In the genomic region with DNA sequence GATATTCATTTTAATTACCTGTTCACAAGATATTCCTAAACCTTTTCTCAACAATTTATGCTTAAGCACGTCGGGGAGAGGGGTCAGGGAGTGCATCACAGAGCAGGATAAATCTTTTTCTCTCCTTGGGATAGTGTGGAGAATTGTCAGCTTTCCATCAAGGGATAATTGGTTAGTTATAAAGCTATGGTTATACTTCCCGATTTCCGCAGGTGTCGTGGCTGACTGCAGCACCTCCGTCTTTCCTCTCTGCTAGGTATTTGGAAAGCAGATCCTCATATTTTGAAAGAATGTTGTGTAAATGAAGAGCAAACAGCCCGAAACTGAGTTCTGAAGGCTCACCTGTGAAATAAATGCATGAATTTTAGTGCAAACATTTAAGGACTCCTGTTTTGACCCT, we compare ENCODE assay signal across 8 cellular contexts. TPM values are rescaled to one million over a fixed set of nuclear protein-coding genes. Genes with fewer than 3 reads are reported as not detected.
DNase-seq lines count a peak whose midpoint lies in the region; ATAC-seq, FAIRE-seq and TF ChIP-seq lines count a peak whose summit lies in the region.

No MANE protein-coding gene starts in this region.

- H3K9me3 ChIP-seq in AG04450 (ENCODE audit: control insufficient read depth, insufficient read depth, low read length), result no peaks in the 10 kb centered on the region
- no peaks in the 10 kb centered on the region for H3K9me3 ChIP-seq in muscle layer of colon (ENCODE audit: low read length)

- POLR2A ChIA-PET in AG04450 (lab: Yijun Ruan, JAX), result interaction anchor here (1.0 kb wide), 1 partner anchor 10 kb away, joined by 3 read pairs; no protein-coding TSS in a partner anchor

- H3K27me3 ChIP-seq in AG04450 (ENCODE audit: control insufficient read depth, insufficient read depth, low read length) (no peaks in the 10 kb centered on the region), muscle layer of colon (ENCODE audit: control insufficient read depth in 1 of 2, insufficient read depth in 2 of 2, low read length in 2 of 2) (no peaks in the 10 kb centered on the region)

- ATAC-seq in GM18907 (IDR thresholded peaks at IDR 0.05; ENCODE audit: unreplicated experiment), result no peak

- DNase-seq in AG04450 (ENCODE audit: low read depth, low spot score) (no peak), cerebellum (ENCODE audit: low spot score) (peak; percentile 6), NCI-H1436 (lab: John Stamatoyannopoulos, UW) (no peak), EL (no peak), RCC 7860 (ENCODE audit: low spot score) (no peak)
- DNase-seq in Jurkat, Clone E6-1 (ENCODE audit: low read depth, low spot score), result no peak

- H3K9ac ChIP-seq in muscle layer of colon (ENCODE audit: low read length), result peak overlapping the region; percentile 67

- H3K4me3 ChIP-seq in AG04450 (ENCODE audit: low read depth, low read length) (peak overlapping the region; percentile 80), muscle layer of colon (ENCODE audit: low read depth in 1 of 2, low read length in 2 of 2) (peak overlapping the region; percentile 83 to 84)
- H3K4me3 ChIP-seq in Jurkat, Clone E6-1 (ENCODE audit: low read length), result peak overlapping the region; percentile 73

- H3K27ac ChIP-seq in AG04450 (ENCODE audit: low read depth, low read length) (no peak overlapping the region), muscle layer of colon (ENCODE audit: low read depth, low read length) (peak overlapping the region; percentile 78)

- no peak for FAIRE-seq in RCC 7860 (lab: Jason Lieb, UNC)

- H3K4me1 ChIP-seq in muscle layer of colon (ENCODE audit: insufficient read depth, low read length), result no peaks in the 10 kb centered on the region

- CTCF ChIA-PET in AG04450 (lab: Charles Lee), result no interaction called here

- H3K36me3 ChIP-seq in muscle layer of colon (ENCODE audit: insufficient read depth, low read length), result peaks cover 15% of the 10 kb centered on the region

- no peak for TF ChIP-seq CTCF in AG04450 (IDR thresholded peaks at IDR 0.05; ENCODE audit: low read depth, low read length)

RNA-seq across cellular contexts. Expression of a gene that starts 0.8 kb away (rescaled TPM):
- polyA plus RNA-seq in AG04450 (2011; rRNA removed), result 17.7 and 23.3 TPM in 2 replicates
- 4.2 and 7.4 TPM in 2 replicates for polyA minus RNA-seq in AG04450 (2011; rRNA and poly(A)+ RNA removed)
- polyA plus RNA-seq in Jurkat, Clone E6-1 (2012; ENCODE audit: insufficient read depth, insufficient read length), result 9.7 TPM
- total RNA-seq in cerebellum, result 43.4 TPM
